In genomic region chr5:132976852-132977251, GRCh38 we compare ENCODE assay signal across 26 cellular contexts. TPM values are rescaled to one million over a fixed set of nuclear protein-coding genes. Genes with fewer than 3 reads are reported as not detected.
DNase-seq lines count a peak whose midpoint lies in the region; ATAC-seq, FAIRE-seq and TF ChIP-seq lines count a peak whose summit lies in the region.
"Had no signal": no experiment of that assay in that cellular context is flagged by ENCODE, and none has a peak within 500 bp of the region (broad histone marks: within the 10 kb centered on the region; RNA-seq: fewer than 3 reads in every experiment).

No MANE protein-coding gene starts in this region.

- H3K27me3 ChIP-seq in HepG2 (ENCODE audit: control insufficient read depth in 1 of 2, insufficient read depth in 2 of 2, low read length in 2 of 2) (no peaks in the 10 kb centered on the region; a peak in 1 of 5 replicates), right lobe of liver (no peaks in the 10 kb centered on the region), PC-3 (ENCODE audit: low read length) (no peaks in the 10 kb centered on the region), heart right ventricle (no peaks in the 10 kb centered on the region)
- H3K27me3 ChIP-seq: BE2C, BLaER1 had no signal

- in situ Hi-C loops in HepG2 (cut with HindIII; ENCODE audit: extremely low pct_ligation_motif_present, low pct_unique_long_range_greater_than_20kb), result no loop called here

- BruUV-seq in HepG2 (replicated peaks; lab: Mats Ljungman, UMichigan), result no TSS peak
- no TSS peak for BruUV-seq in PC-3 (replicated peaks; lab: Mats Ljungman, UMichigan)

- H3K36me3 ChIP-seq in HepG2 (replicated peaks in 1 of 2; ENCODE audit: control insufficient read depth in 1 of 2, insufficient read depth in 2 of 2, low read length in 2 of 2) (no peaks in the 10 kb centered on the region), right lobe of liver (no peaks in the 10 kb centered on the region), PC-3 (ENCODE audit: low read depth, low read length) (no peaks in the 10 kb centered on the region), heart right ventricle (no peaks in the 10 kb centered on the region)
- H3K36me3 ChIP-seq: BE2C, BLaER1 had no signal

- H2AFZ ChIP-seq in HepG2 (ENCODE audit: low read length), result no peak overlapping the region
- no peak overlapping the region for H2AFZ ChIP-seq in PC-3 (ENCODE audit: low read length)

- no peak for ATAC-seq in HepG2
- no peak for ATAC-seq in right lobe of liver
- ATAC-seq in PC-3, result peak; percentile 35; the same call in 1 of the 2 replicates
- ATAC-seq in heart right ventricle, result no peak
- ATAC-seq: GM12878 had no signal

- H3K4me3 ChIP-seq in HepG2 (replicated peaks in 1 of 3; ENCODE audit: insufficient read depth in 1 of 3, low read depth in 2 of 3, low read length in 3 of 3), result no peak overlapping the region
- H3K4me3 ChIP-seq in right lobe of liver, result no peak overlapping the region
- no peak overlapping the region for H3K4me3 ChIP-seq in PC-3 (ENCODE audit: low read length)
- no peak overlapping the region for H3K4me3 ChIP-seq in heart right ventricle
- H3K4me3 ChIP-seq: BLaER1, GM12878 had no signal

- FAIRE-seq in HepG2 (lab: Jason Lieb, UNC), result no peak
- FAIRE-seq: A204.1, GM12878, GM12892, GM18507 had no signal

- no peak for TF ChIP-seq RAD21 in HepG2 (CRISPR knock-in tag; IDR thresholded peaks at IDR 0.05)

- H3K27me3 Mint-ChIP-seq in osteocyte (ENCODE audit: unreplicated experiment), result no peaks in the 10 kb centered on the region

- H3K9ac ChIP-seq in HepG2 (ENCODE audit: insufficient read depth, low read depth, low read length), result no peak overlapping the region
- no peak overlapping the region for H3K9ac ChIP-seq in PC-3 (ENCODE audit: low read length)
- H3K9ac ChIP-seq: BLaER1 had no signal

- H3F3A ChIP-seq in PC-3 (ENCODE audit: low read length, unreplicated experiment), result no peaks in the 10 kb centered on the region

- H3K4me3 Mint-ChIP-seq in osteocyte (ENCODE audit: unreplicated experiment), result no peak overlapping the region
- H3K4me3 Mint-ChIP-seq: CD14-positive monocyte; CD4-positive, alpha-beta memory T cell; CD4-positive, CD25-positive, alpha-beta regulatory T cell; CD8-positive, alpha-beta memory T cell had no signal

- H3K9me3 Mint-ChIP-seq in osteocyte (ENCODE audit: unreplicated experiment), result peaks cover 4% of the 10 kb centered on the region

- peaks cover 11% of the 10 kb centered on the region for H3K4me1 ChIP-seq in HepG2 (ENCODE audit: insufficient read depth, low read length)
- H3K4me1 ChIP-seq in right lobe of liver, result no peaks in the 10 kb centered on the region
- 0 out of 2 replicates have a peak, but pooled peaks cover 4% of the 10 kb centered on the region for H3K4me1 ChIP-seq in PC-3 (ENCODE audit: insufficient read depth, low read length)
- no peaks in the 10 kb centered on the region for H3K4me1 ChIP-seq in heart right ventricle
- H3K4me1 ChIP-seq: BE2C, BLaER1 had no signal

- intact Hi-C loops in HepG2 (cut with micrococcal nuclease; ENCODE audit: unreplicated experiment) (no loop called here), right lobe of liver (cut with DNase I) (no loop called here), PC-3 (cut with micrococcal nuclease) (no loop called here), heart right ventricle (cut with DNase I) (no loop called here)

- POLR2A ChIA-PET in HepG2 (lab: Yijun Ruan, JAX) (no interaction called here), PC-3 (lab: Charles Lee; ENCODE audit: unreplicated experiment) (no interaction called here)

- H3K9me3 ChIP-seq in HepG2 (ENCODE audit: low read length) (no peaks in the 10 kb centered on the region), right lobe of liver (no peaks in the 10 kb centered on the region), PC-3 (ENCODE audit: low read length) (no peaks in the 10 kb centered on the region), heart right ventricle (peaks cover 0 to 12% (median 0%) of the 10 kb centered on the region in 11 donors)
- H3K9me3 ChIP-seq: BE2C had no signal

- no peak overlapping the region for H3K4me2 ChIP-seq in HepG2 (ENCODE audit: low read depth, low read length)
- H3K4me2 ChIP-seq in PC-3 (ENCODE audit: low read length), result no peak overlapping the region
- H3K4me2 ChIP-seq: BLaER1 had no signal

- CTCF ChIA-PET in HepG2 (lab: Yijun Ruan, JAX; ENCODE audit: low intra/inter-chr PET ratio, low total read pairs), result no interaction called here
- CTCF ChIA-PET in PC-3 (lab: Charles Lee), result no interaction called here

- DNase-seq in HepG2 (ENCODE audit: low spot score), result no peak
- no peak for DNase-seq in right lobe of liver
- no peak for DNase-seq in PC-3
- DNase-seq in osteocyte (ENCODE audit: extremely low spot score, unreplicated experiment), result peak; percentile 48
- DNase-seq in hypothalamus (lab: John Stamatoyannopoulos, UW), result no peak
- no peak for DNase-seq in heart right ventricle
- DNase-seq: 8988T; ACHN; BE2C; C1 segment of cervical spinal cord; CD4-positive, alpha-beta memory T cell; CD4-positive, CD25-positive, alpha-beta regulatory T cell; CD8-positive, alpha-beta memory T cell; COR-L47; DMS 273 treated with DMSO at 0.1 percent for 48 hours; DMS153; DMS79; DND-41; EL; GDM1 had no signal

- TF ChIP-seq POLR2A in HepG2 (IDR thresholded peaks at IDR 0.05; ENCODE audit: insufficient read depth in 1 of 2, low read depth in 2 of 2, low read length in 2 of 2), result no peak
- TF ChIP-seq POLR2A in right lobe of liver (IDR thresholded peaks at IDR 0.05), result no peak

- TF ChIP-seq EP300 in HepG2 (IDR thresholded peaks at IDR 0.05; ENCODE audit: low read depth in 2 of 2, low read length in 2 of 2), result no peak
- no peak for TF ChIP-seq EP300 in HepG2 (CRISPR knock-in tag; IDR thresholded peaks at IDR 0.05; ENCODE audit: borderline replicate concordance)

- 62% methylated on average over 3 of the region's 3 CpGs for WGBS in HepG2 (ENCODE audit: low lambda C conversion rate)
- WGBS in right lobe of liver (ENCODE audit: insufficient coverage, low coverage, low lambda C conversion rate, missing lambda C conversion rate), result 100% methylated on average over 3 of the region's 3 CpGs
- 93% methylated on average over 3 of the region's 3 CpGs for WGBS in heart right ventricle, 2 donors

- H3K27ac ChIP-seq in HepG2 (ENCODE audit: extremely low read length, insufficient read depth, low read length) (no peak overlapping the region), right lobe of liver (no peak overlapping the region), PC-3 (ENCODE audit: low read length) (no peak overlapping the region), heart right ventricle (no peak overlapping the region)
- H3K27ac ChIP-seq: BLaER1 had no signal

- no peaks in the 10 kb centered on the region for H3K36me3 Mint-ChIP-seq in osteocyte (ENCODE audit: unreplicated experiment)
- H3K36me3 Mint-ChIP-seq: CD14-positive monocyte; CD4-positive, CD25-positive, alpha-beta regulatory T cell had no signal

- TF ChIP-seq CTCF in HepG2 (CRISPR knock-in tag; IDR thresholded peaks at IDR 0.05) (no peak), right lobe of liver (IDR thresholded peaks at IDR 0.05) (no peak), PC-3 (conservative IDR thresholded peaks at IDR 0.05; ENCODE audit: low read depth, low read length) (no peak), osteocyte (IDR thresholded peaks at IDR 0.05) (no peak), heart right ventricle (IDR thresholded peaks at IDR 0.05) (no peak)

- H4K20me1 ChIP-seq in HepG2 (ENCODE audit: insufficient read depth, low read length) (no peaks in the 10 kb centered on the region), PC-3 (ENCODE audit: low read length) (no peaks in the 10 kb centered on the region)
- H4K20me1 ChIP-seq: BLaER1 had no signal

- no peak overlapping the region for H3K27ac Mint-ChIP-seq in osteocyte (ENCODE audit: unreplicated experiment)
- H3K27ac Mint-ChIP-seq: CD4-positive, alpha-beta memory T cell; CD4-positive, CD25-positive, alpha-beta regulatory T cell; CD8-positive, alpha-beta memory T cell had no signal

- no peaks in the 10 kb centered on the region for H3K79me2 ChIP-seq in HepG2 (ENCODE audit: insufficient read depth, low read length)
- no peaks in the 10 kb centered on the region for H3K79me2 ChIP-seq in PC-3 (ENCODE audit: low read length)

- H3K9me2 ChIP-seq in PC-3 (replicated peaks; ENCODE audit: low read length), result no peaks in the 10 kb centered on the region

- H3K4me1 Mint-ChIP-seq in osteocyte (ENCODE audit: unreplicated experiment), result no peaks in the 10 kb centered on the region
- H3K4me1 Mint-ChIP-seq: CD4-positive, alpha-beta memory T cell; CD4-positive, CD25-positive, alpha-beta regulatory T cell; CD8-positive, alpha-beta memory T cell had no signal

RNA-seq across cellular contexts. Expression of gene AFF4, which starts 13.4 kb away (rescaled TPM):
- total RNA-seq in HepG2 (2016; rRNA removed; fragmentation: Illumina TruSeq; extraction: Trizol), result 22.1 and 30.5 TPM in 2 replicates
- 5.8 and 6.3 TPM in 2 replicates for total RNA-seq in HepG2 (2016; cell fraction: cytosol; rRNA removed; fragmentation: Illumina TruSeq; extraction: Trizol; ENCODE audit: low read depth)
- 20.3 and 29.1 TPM in 2 replicates for total RNA-seq in HepG2 (2016; cell fraction: insoluble cytoplasmic fraction; rRNA removed; fragmentation: Illumina TruSeq; extraction: Trizol)
- 11.4 and 13.2 TPM in 2 replicates for total RNA-seq in HepG2 (2016; cell fraction: membrane; rRNA removed; fragmentation: Illumina TruSeq; extraction: Trizol)
- total RNA-seq in HepG2 (2016; cell fraction: nucleus; rRNA removed; fragmentation: Illumina TruSeq; extraction: Trizol), result 31.6 and 33.9 TPM in 2 replicates
- 17.6 and 25.5 TPM in 2 replicates for polyA plus RNA-seq in HepG2 (2011; rRNA removed)
- polyA plus RNA-seq in HepG2 (2011; cell fraction: cytosol; rRNA removed), result 10.5 and 13.5 TPM in 2 replicates
- 35.0 and 37.1 TPM in 2 replicates for polyA plus RNA-seq in HepG2 (2011; cell fraction: nucleus; rRNA removed)
- polyA plus RNA-seq in HepG2 (2012), result 23.2 and 24.0 TPM in 2 replicates
- polyA plus RNA-seq in HepG2 (2016; cell fraction: cytosol; fragmentation: Illumina TruSeq; extraction: Trizol; ENCODE audit: low read depth), result 0.45 and 0.51 TPM in 2 replicates
- 17.9 and 19.3 TPM in 2 replicates for polyA plus RNA-seq in HepG2 (2016; cell fraction: insoluble cytoplasmic fraction; fragmentation: Illumina TruSeq; extraction: Trizol; ENCODE audit: low read depth)
- polyA plus RNA-seq in HepG2 (2016; cell fraction: membrane; fragmentation: Illumina TruSeq; extraction: Trizol; ENCODE audit: low read depth), result 1.7 and 2.3 TPM in 2 replicates
- polyA plus RNA-seq in HepG2 (2016; cell fraction: nucleus; fragmentation: Illumina TruSeq; extraction: Trizol; ENCODE audit: insufficient read depth, low read depth), result 25.1 and 25.2 TPM in 2 replicates
- 48.3 and 48.6 TPM in 2 replicates for polyA minus RNA-seq in HepG2 (2011; rRNA and poly(A)+ RNA removed; ENCODE audit: low replicate concordance)
- polyA minus RNA-seq in HepG2 (2011; cell fraction: cytosol; rRNA and poly(A)+ RNA removed), result 37.9 and 54.2 TPM in 2 replicates
- polyA minus RNA-seq in HepG2 (2011; cell fraction: nucleus; rRNA and poly(A)+ RNA removed), result 83.2 and 95.5 TPM in 2 replicates
- 10 to 100 TPM; 16.4 to 26.8 (median 20.2) TPM for total RNA-seq in right lobe of liver
- 20.7 and 23.5 TPM in 2 replicates for total RNA-seq in PC-3 (2014; rRNA removed)
- 106 and 114 TPM in 2 replicates for total RNA-seq in osteocyte
- total RNA-seq in heart right ventricle, result 10 to 100 TPM; 35.2 to 63.8 (median 53.3) TPM
- 1 to 10 TPM; 7.0 to 9.3 TPM for polyA plus RNA-seq in heart right ventricle

RNA-seq across cellular contexts. Expression of gene ZCCHC10, which starts 49.5 kb away (rescaled TPM):
- total RNA-seq in HepG2 (2016; rRNA removed; fragmentation: Illumina TruSeq; extraction: Trizol) (40.7 and 54.8 TPM in 2 replicates), right lobe of liver (10 to 100 TPM in 2 of 6 experiments, 1 to 10 TPM in 4; 2.6 to 11.0 (median 9.0) TPM), PC-3 (2014; rRNA removed) (3.7 and 6.1 TPM in 2 replicates), osteocyte (17.8 and 21.0 TPM in 2 replicates), heart right ventricle (10 to 100 TPM; 12.2 to 22.4 (median 19.4) TPM)
- total RNA-seq in HepG2 (2016; cell fraction: cytosol; rRNA removed; fragmentation: Illumina TruSeq; extraction: Trizol; ENCODE audit: low read depth), result 11.6 and 12.4 TPM in 2 replicates
- total RNA-seq in HepG2 (2016; cell fraction: insoluble cytoplasmic fraction; rRNA removed; fragmentation: Illumina TruSeq; extraction: Trizol), result 41.5 and 61.2 TPM in 2 replicates
- 15.4 and 19.1 TPM in 2 replicates for total RNA-seq in HepG2 (2016; cell fraction: membrane; rRNA removed; fragmentation: Illumina TruSeq; extraction: Trizol)
- 11.7 and 15.9 TPM in 2 replicates for total RNA-seq in HepG2 (2016; cell fraction: nucleus; rRNA removed; fragmentation: Illumina TruSeq; extraction: Trizol)
- polyA plus RNA-seq in HepG2 (2011; rRNA removed) (44.5 and 48.2 TPM in 2 replicates), heart right ventricle (10 to 100 TPM; 15.4 to 29.9 TPM)
- polyA plus RNA-seq in HepG2 (2011; cell fraction: cytosol; rRNA removed), result 26.9 and 28.7 TPM in 2 replicates
- polyA plus RNA-seq in HepG2 (2011; cell fraction: nucleus; rRNA removed), result 4.3 and 8.5 TPM in 2 replicates
- 29.4 and 34.7 TPM in 2 replicates for polyA plus RNA-seq in HepG2 (2012)
- 5.9 and 7.2 TPM in 2 replicates for polyA plus RNA-seq in HepG2 (2016; cell fraction: cytosol; fragmentation: Illumina TruSeq; extraction: Trizol; ENCODE audit: low read depth)
- polyA plus RNA-seq in HepG2 (2016; cell fraction: insoluble cytoplasmic fraction; fragmentation: Illumina TruSeq; extraction: Trizol; ENCODE audit: low read depth), result 53.3 and 59.8 TPM in 2 replicates
- polyA plus RNA-seq in HepG2 (2016; cell fraction: membrane; fragmentation: Illumina TruSeq; extraction: Trizol; ENCODE audit: low read depth), result 12.2 and 14.0 TPM in 2 replicates
- polyA plus RNA-seq in HepG2 (2016; cell fraction: nucleus; fragmentation: Illumina TruSeq; extraction: Trizol; ENCODE audit: insufficient read depth, low read depth), result 27.5 and 29.2 TPM in 2 replicates
- polyA minus RNA-seq in HepG2 (2011; rRNA and poly(A)+ RNA removed; ENCODE audit: low replicate concordance), result 14.3 and 19.3 TPM in 2 replicates
- polyA minus RNA-seq in HepG2 (2011; cell fraction: cytosol; rRNA and poly(A)+ RNA removed), result 12.7 and 13.7 TPM in 2 replicates
- polyA minus RNA-seq in HepG2 (2011; cell fraction: nucleus; rRNA and poly(A)+ RNA removed), result 2.6 and 4.4 TPM in 2 replicates
